ENCODE assay signal across 22 cellular contexts in genomic region chr1:168057921-168058320, GRCh38.
DNase-seq lines count a peak whose midpoint lies in the region; ATAC-seq, FAIRE-seq and TF ChIP-seq lines count a peak whose summit lies in the region.
"Had no signal": no experiment of that assay in that cellular context is flagged by ENCODE, and none has a peak within 500 bp of the region (broad histone marks: within the 10 kb centered on the region; RNA-seq: fewer than 3 reads in every experiment).

No MANE protein-coding gene starts in this region.

- no peaks in the 10 kb centered on the region for H3K27me3 ChIP-seq in K562 (ENCODE audit: control insufficient read depth in 2 of 2, insufficient read depth in 2 of 2, low read length in 2 of 2)

- H3K27ac Mint-ChIP-seq in Calu3 (ENCODE audit: unreplicated experiment), result no peak overlapping the region
- H3K27ac Mint-ChIP-seq in MCF 10A (ENCODE audit: low read depth, unreplicated experiment), result no peak overlapping the region
- H3K27ac Mint-ChIP-seq: CD14-positive monocyte had no signal

- no TSS peak for BruUV-seq in K562 (replicated peaks; lab: Mats Ljungman, UMichigan)
- no TSS peak for BruUV-seq in Calu3 (replicated peaks; lab: Mats Ljungman, UMichigan)
- BruUV-seq in MCF 10A (replicated peaks; lab: Mats Ljungman, UMichigan), result no TSS peak

- no peaks in the 10 kb centered on the region for H3K27me3 Mint-ChIP-seq in Calu3 (ENCODE audit: unreplicated experiment)
- H3K27me3 Mint-ChIP-seq in MCF 10A (ENCODE audit: insufficient read depth, unreplicated experiment), result no peaks in the 10 kb centered on the region

- no peak for TF ChIP-seq EP300 in K562 (IDR thresholded peaks at IDR 0.05; ENCODE audit: low read length)

- H2AFZ ChIP-seq in K562 (ENCODE audit: low read depth, low read length), result no peak overlapping the region

- H3K4me1 ChIP-seq in HEK293 (ENCODE audit: control insufficient read depth, insufficient read depth, low read length), result no peaks in the 10 kb centered on the region
- H3K4me1 ChIP-seq in K562 (replicated peaks in 1 of 2; ENCODE audit: control insufficient read depth in 2 of 2, insufficient read depth in 2 of 2, low read length in 2 of 2), result no peaks in the 10 kb centered on the region

- H3K4me3 Mint-ChIP-seq in Calu3 (ENCODE audit: low read depth, unreplicated experiment) (no peak overlapping the region), MCF 10A (ENCODE audit: unreplicated experiment) (no peak overlapping the region)
- H3K4me3 Mint-ChIP-seq: CD14-positive monocyte had no signal

- no peaks in the 10 kb centered on the region for H3K4me1 Mint-ChIP-seq in Calu3 (ENCODE audit: low read depth, unreplicated experiment)
- peaks cover 6% of the 10 kb centered on the region for H3K4me1 Mint-ChIP-seq in MCF 10A (ENCODE audit: insufficient read depth, unreplicated experiment)

- H3K4me2 ChIP-seq in K562 (ENCODE audit: insufficient read depth, low read length), result no peak overlapping the region
- H3K4me2 ChIP-seq: KMS-11 had no signal

- H3K9me3 Mint-ChIP-seq in Calu3 (ENCODE audit: low read depth, unreplicated experiment) (no peaks in the 10 kb centered on the region), MCF 10A (ENCODE audit: unreplicated experiment) (no peaks in the 10 kb centered on the region)

- WGBS in K562 (ENCODE audit: insufficient coverage, low coverage, missing lambda C conversion rate), result 96% methylated on average over 2 of the region's 2 CpGs

- no peaks in the 10 kb centered on the region for H3K9me1 ChIP-seq in K562 (ENCODE audit: control insufficient read depth, insufficient read depth, low read length)

- no peak for TF ChIP-seq POLR2A in K562 (conservative IDR thresholded peaks at IDR 0.05)

- H3K9me3 ChIP-seq in HEK293 (ENCODE audit: control insufficient read depth, insufficient read depth, low read depth, low read length) (no peaks in the 10 kb centered on the region), K562 (replicated peaks; ENCODE audit: control insufficient read depth, insufficient read depth, low read depth, low read length) (no peaks in the 10 kb centered on the region)

- DNase-seq in AG10803 (ENCODE audit: low read depth) (peak; percentile 6), K562 (ENCODE audit: extremely low read depth in 1 of 4, low spot score in 3 of 4) (no peak), fibroblast of pulmonary artery (ENCODE audit: low read depth) (peak; percentile 31), Calu3 (no peak), MCF 10A (ENCODE audit: unreplicated experiment) (no peak)
- DNase-seq in activated CD8-positive, alpha-beta memory T cell treated with anti-CD3 and anti-CD28 coated beads for 24 hours, result no peak
- DNase-seq: DMS79, GF-D8, MM.1S, NCI-H187 treated with DMSO at 0.1 percent for 48 hours, NCI-H2171, NCI-H774, SHP77 had no signal

- H3K36me3 ChIP-seq in HEK293 (ENCODE audit: control insufficient read depth in 2 of 2, insufficient read depth in 1 of 2, low read length in 2 of 2) (peaks cover 0 to 5% of the 10 kb centered on the region in 2 experiments; a peak in 2 of 3 replicates), K562 (ENCODE audit: control insufficient read depth, insufficient read depth, low read length) (peaks cover 51% of the 10 kb centered on the region)

- H3K27ac ChIP-seq in HEK293 (ENCODE audit: extremely low read depth, low read depth, low read length) (no peak overlapping the region), K562 (ENCODE audit: extremely low read depth, low read depth, low read length) (no peak overlapping the region)
- H3K27ac ChIP-seq: HL-60, KMS-11 had no signal

- H3K4me3 ChIP-seq in AG10803 (ENCODE audit: low read length) (no peak overlapping the region), HEK293 (ENCODE audit: low read depth, low read length) (no peak overlapping the region), K562 (no peak overlapping the region), fibroblast of pulmonary artery (replicated peaks; ENCODE audit: low read depth, low read length) (no peak overlapping the region)

- intact Hi-C loops in K562 (cut with micrococcal nuclease) (no loop called here), Calu3 (cut with micrococcal nuclease; ENCODE audit: unreplicated experiment) (no loop called here), MCF 10A (cut with micrococcal nuclease) (no loop called here)

- ATAC-seq in K562, result no peak
- no peak for ATAC-seq in HG02885 (IDR thresholded peaks at IDR 0.05; ENCODE audit: poor library complexity, unreplicated experiment)
- ATAC-seq: SK-N-SH treated with all-trans-retinoic acid at 6 μM for 48 hours had no signal

- no peak for TF ChIP-seq RAD21 in K562 (CRISPR knock-in tag; conservative IDR thresholded peaks at IDR 0.05 in 1 of 2, IDR thresholded peaks at IDR 0.05 in 1 of 2)

- H3K36me3 Mint-ChIP-seq in Calu3 (ENCODE audit: insufficient read depth, unreplicated experiment), result no peaks in the 10 kb centered on the region
- H3K36me3 Mint-ChIP-seq in MCF 10A (ENCODE audit: insufficient read depth, unreplicated experiment), result peaks cover 40% of the 10 kb centered on the region

- POLR2A ChIA-PET in HEK293 (lab: Yijun Ruan, JAX) (no interaction called here), K562 (lab: Yijun Ruan, JAX) (no interaction called here), MCF 10A (lab: Yijun Ruan, JAX) (interaction anchor here (0.6 to 0.8 kb wide), 2 partner anchors 13 to 24 kb away, joined by 3 to 4 read pairs; no protein-coding TSS in a partner anchor)

- CTCF ChIA-PET in HEK293 (lab: Yijun Ruan, JAX), result interaction anchor here (0.7 to 1.7 kb wide), 2 partner anchors 10 to 14 kb away, joined by 3 to 4 read pairs; no protein-coding TSS in a partner anchor
- CTCF ChIA-PET in K562 (lab: Yijun Ruan, JAX; ENCODE audit: low intra/inter-chr PET ratio), result no interaction called here
- CTCF ChIA-PET in Calu3 (lab: Charles Lee), result interaction anchor here (0.9 kb wide), 1 partner anchor 25 kb away, joined by 3 read pairs; no protein-coding TSS in a partner anchor
- CTCF ChIA-PET in MCF 10A (lab: Yijun Ruan, JAX), result interaction anchor here (3.6 kb wide), 1 partner anchor 25 kb away, joined by 16 read pairs; no protein-coding TSS in a partner anchor

- TF ChIP-seq CTCF in AG10803 (conservative IDR thresholded peaks at IDR 0.05; ENCODE audit: low read length) (no peak), HEK293 (tag by site-specific recombination; IDR thresholded peaks at IDR 0.05) (no peak), K562 (IDR thresholded peaks at IDR 0.05 in 2 of 3, conservative IDR thresholded peaks at IDR 0.05 in 1 of 3; ENCODE audit: insufficient read depth in 2 of 3, low read depth in 1 of 3, low read length in 3 of 3) (no peak), fibroblast of pulmonary artery (IDR thresholded peaks at IDR 0.05; ENCODE audit: low read length, missing control alignments) (no peak), Calu3 (IDR thresholded peaks at IDR 0.05; ENCODE audit: unreplicated experiment) (no peak), MCF 10A (IDR thresholded peaks at IDR 0.05; ENCODE audit: unreplicated experiment) (no peak)

- H3K79me2 ChIP-seq in K562 (ENCODE audit: control insufficient read depth, insufficient read depth, low read length), result no peaks in the 10 kb centered on the region; the same call in 2 of the 3 replicates

- FAIRE-seq in K562 (lab: Jason Lieb, UNC), result no peak
- FAIRE-seq: A204.1, H54, RCC 7860 had no signal

- in situ Hi-C loops in K562 (cut with MboI), result no loop called here

- no peaks in the 10 kb centered on the region for H4K20me1 ChIP-seq in K562 (replicated peaks; ENCODE audit: control insufficient read depth, insufficient read depth, low read length)

- no peak overlapping the region for H3K9ac ChIP-seq in K562 (ENCODE audit: insufficient read depth in 1 of 2, low read depth in 2 of 2, low read length in 2 of 2)
- H3K9ac ChIP-seq: KMS-11 had no signal

TF ChIP-seq in HEK293, 187 proteins besides CTCF, POLR2A, EP300 and RAD21:
- TF ChIP-seq, protein P1, sequence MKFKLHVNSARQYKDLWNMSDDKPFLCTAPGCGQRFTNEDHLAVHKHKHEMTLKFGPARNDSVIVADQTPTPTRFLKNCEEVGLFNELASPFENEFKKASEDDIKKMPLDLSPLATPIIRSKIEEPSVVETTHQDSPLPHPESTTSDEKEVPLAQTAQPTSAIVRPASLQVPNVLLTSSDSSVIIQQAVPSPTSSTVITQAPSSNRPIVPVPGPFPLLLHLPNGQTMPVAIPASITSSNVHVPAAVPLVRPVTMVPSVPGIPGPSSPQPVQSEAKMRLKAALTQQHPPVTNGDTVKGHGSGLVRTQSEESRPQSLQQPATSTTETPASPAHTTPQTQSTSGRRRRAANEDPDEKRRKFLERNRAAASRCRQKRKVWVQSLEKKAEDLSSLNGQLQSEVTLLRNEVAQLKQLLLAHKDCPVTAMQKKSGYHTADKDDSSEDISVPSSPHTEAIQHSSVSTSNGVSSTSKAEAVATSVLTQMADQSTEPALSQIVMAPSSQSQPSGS (tag by site-specific recombination; IDR thresholded peaks at IDR 0.05; ENCODE audit: low read depth), result peak; percentile 56
- TF ChIP-seq GLIS1 (tag by site-specific recombination; IDR thresholded peaks at IDR 0.05), result no peak

TF ChIP-seq in K562, 482 proteins besides CTCF, POLR2A, EP300 and RAD21 (continues in another document):
- TF ChIP-seq ATF7 (IDR thresholded peaks at IDR 0.05) (peak; percentile 47; the same call in 1 of the 2 replicates), RBM39 (optimal IDR thresholded peaks at IDR 0.05; ENCODE audit: low read depth, low read length) (no peak), LEF1 (IDR thresholded peaks at IDR 0.05) (no peak), DDX20 (tag; IDR thresholded peaks at IDR 0.05; ENCODE audit: low read depth) (no peak), CTCFL (IDR thresholded peaks at IDR 0.05; ENCODE audit: borderline replicate concordance, insufficient read depth, low read depth, low read length, poor library complexity, severe bottlenecking) (no peak)

Comparison
In these comparisons a context has a peak if more than half of its experiments do, and no peak if none do; other contexts are left out.
1. DNase-seq: peak in AG10803 (single experiment) and fibroblast of pulmonary artery (single experiment); none in K562 (0 of 4), activated CD8-positive, alpha-beta memory T cell treated with anti-CD3 and anti-CD28 coated beads for 24 hours (single experiment), Calu3 (single experiment) and MCF 10A (single experiment).